1 cellular context compared by ENCODE assay signal in the genomic region with DNA sequence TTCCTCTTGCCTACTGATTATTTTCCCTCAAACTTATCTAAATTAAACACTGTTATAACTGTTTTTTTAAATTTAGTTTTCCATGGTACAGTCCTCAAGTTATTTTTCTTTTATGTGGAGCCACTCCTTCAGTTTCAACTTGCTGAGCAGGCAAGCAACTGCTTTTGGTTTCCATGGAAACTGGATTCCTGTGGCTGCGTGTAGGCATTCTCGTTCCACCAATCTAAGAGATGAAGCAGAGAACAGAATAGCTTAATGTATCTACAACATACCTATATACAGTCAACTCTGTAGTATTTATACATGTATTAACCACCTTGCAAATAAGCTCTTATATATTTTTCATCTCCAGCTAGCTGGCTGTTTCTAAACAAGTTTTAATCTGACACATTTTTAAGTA.
TF ChIP-seq lines count a peak whose summit lies in the region.

No MANE protein-coding gene starts in this region.

TF ChIP-seq in IMR-90, 13 proteins besides CTCF, POLR2A, EP300 and RAD21:
- TF ChIP-seq MAFK (IDR thresholded peaks at IDR 0.05; ENCODE audit: low read depth, low read length) (peak; percentile 89), MXI1 (IDR thresholded peaks at IDR 0.05; ENCODE audit: borderline replicate concordance, low read depth, low read length) (no peak)
TF ChIP-seq in IMR-90: peak in this region for 1.
